11 cellular contexts compared by ENCODE assay signal in the genomic region with DNA sequence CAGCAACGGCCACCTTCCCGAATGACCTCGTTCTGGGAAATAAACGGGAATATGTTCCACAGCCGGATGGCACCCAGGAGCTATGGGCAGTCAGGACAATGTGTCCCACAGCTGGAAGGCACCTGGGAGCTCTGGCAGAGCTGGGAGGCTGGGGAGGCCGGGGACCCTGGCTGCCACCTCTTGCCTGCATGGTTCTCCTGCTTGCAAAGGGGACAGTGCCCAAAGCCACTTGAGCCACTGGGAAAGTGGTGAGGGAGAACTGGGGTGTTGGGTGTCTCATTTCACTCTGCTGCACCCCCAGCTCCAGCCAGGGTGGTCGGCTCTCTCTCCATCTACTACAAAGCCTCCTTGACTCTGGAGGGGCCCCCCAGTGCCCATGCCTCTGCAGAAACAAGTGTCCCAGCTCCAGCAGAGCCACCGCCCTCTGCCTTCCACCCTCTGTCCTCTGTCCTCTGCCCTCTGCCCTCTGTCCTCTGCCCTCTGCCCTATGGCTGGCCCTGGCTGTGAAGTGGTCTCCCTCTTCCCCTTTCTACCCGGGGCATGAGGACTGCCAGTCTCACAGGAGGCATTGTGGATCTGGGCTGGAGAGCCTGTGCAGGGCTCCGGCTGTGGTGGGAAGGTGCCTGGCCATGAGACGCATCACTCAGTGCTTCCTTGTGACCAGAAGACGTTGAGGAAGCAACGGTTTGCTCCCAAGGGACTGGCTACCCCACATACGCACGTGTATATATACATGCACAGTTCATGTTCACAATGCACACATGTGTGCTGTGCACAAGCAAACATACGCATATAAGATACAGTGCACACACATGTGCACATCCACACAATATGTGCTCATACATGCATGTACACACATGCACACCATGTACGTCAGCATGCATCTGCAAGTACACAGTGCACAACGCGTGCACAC. TPM values are rescaled to one million over a fixed set of nuclear protein-coding genes. Genes with fewer than 3 reads are reported as not detected.
DNase-seq lines count a peak whose midpoint lies in the region; ATAC-seq and TF ChIP-seq lines count a peak whose summit lies in the region.
"Had no signal": no experiment of that assay in that cellular context is flagged by ENCODE, and none has a peak within 500 bp of the region (broad histone marks: within the 10 kb centered on the region; RNA-seq: fewer than 3 reads in every experiment).

No MANE protein-coding gene starts in this region.

- H3K27me3 ChIP-seq in Peyer's patch = no peaks in the 10 kb centered on the region
- H3K27me3 ChIP-seq in sigmoid colon = no peaks in the 10 kb centered on the region

- no peak for TF ChIP-seq CTCF in Peyer's patch (IDR thresholded peaks at IDR 0.05)
- TF ChIP-seq CTCF in sigmoid colon (IDR thresholded peaks at IDR 0.05) = no peak

- H3K4me1 ChIP-seq in ES-I3 (ENCODE audit: insufficient read depth, low read length) = peaks cover 8% of the 10 kb centered on the region; the same call in 1 of the 2 replicates
- peaks cover 0 to 43% (median 4%) of the 10 kb centered on the region in 4 donors for H3K4me1 ChIP-seq in Peyer's patch
- peaks cover 0 to 65% (median 55%) of the 10 kb centered on the region in 4 donors for H3K4me1 ChIP-seq in sigmoid colon

- 74 to 81% methylated on average over 19 of the region's 19 CpGs for WGBS in sigmoid colon, 2 donors

- TF ChIP-seq EP300 in sigmoid colon (IDR thresholded peaks at IDR 0.05) = no peak

- peak overlapping the region; percentile 32; the same call in 1 of the 2 replicates for H3K9ac ChIP-seq in ES-I3 (ENCODE audit: low read depth, low read length)

- H3K27ac ChIP-seq in Peyer's patch (peak overlapping the region in 3 of 4 donors; percentile 51 to 78 (median 74)), sigmoid colon (peak overlapping the region; percentile 80 to 94 (median 90))

- DNase-seq in Peyer's patch (peak in 2 of 3 donors; percentile 44), islet precursor cell (peak; percentile 52), sigmoid colon (peak; percentile 67), NCI-H2227 (lab: John Stamatoyannopoulos, UW; ENCODE audit: unreplicated experiment) (no peak)
- no peak for DNase-seq in stimulated activated CD4-positive, alpha-beta T cell treated with anti-CD3 and anti-CD28 coated beads, Interleukin-1b, Interleukin-23, amount 100 ng/mL, for 48 hours
- DNase-seq in activated CD4-positive, alpha-beta T cell treated with anti-CD3 and anti-CD28 coated beads, Interleukin-2, amount 50 U/mL, for 48 hours = no peak
- DNase-seq: activated naive CD4-positive, alpha-beta T cell treated with anti-CD3 and anti-CD28 coated beads for 36 hours; MM.1S had no signal

- no peaks in the 10 kb centered on the region for H3K36me3 ChIP-seq in ES-I3 (ENCODE audit: insufficient read depth, low read length)
- no peaks in the 10 kb centered on the region for H3K36me3 ChIP-seq in Peyer's patch
- no peaks in the 10 kb centered on the region for H3K36me3 ChIP-seq in sigmoid colon

- intact Hi-C loops in sigmoid colon (cut with DNase I) = loop anchor here (5.0 kb wide), 2 partner anchors 49 to 116 kb away; no protein-coding TSS in a partner anchor

- no peak for TF ChIP-seq POLR2A in Peyer's patch (IDR thresholded peaks at IDR 0.05)
- no peak for TF ChIP-seq POLR2A in sigmoid colon (IDR thresholded peaks at IDR 0.05)

- no peak for ATAC-seq in HG02938 (IDR thresholded peaks at IDR 0.05; ENCODE audit: unreplicated experiment)

- no peaks in the 10 kb centered on the region for H3K9me3 ChIP-seq in ES-I3 (ENCODE audit: control insufficient read depth, insufficient read depth, low read length)
- no peaks in the 10 kb centered on the region for H3K9me3 ChIP-seq in Peyer's patch
- no peaks in the 10 kb centered on the region for H3K9me3 ChIP-seq in sigmoid colon

- H3K4me3 ChIP-seq in Peyer's patch (no peak overlapping the region), sigmoid colon (no peak overlapping the region)
- H3K4me3 ChIP-seq: GM12878 had no signal

RNA-seq across cellular contexts. Expression of a gene that starts 21.5 kb away (rescaled TPM):
- total RNA-seq in Peyer's patch (10 to 100 TPM; 33.8 to 76.4 (median 38.1) TPM), sigmoid colon (100 to 1,000 TPM; 100 to 132 (median 112) TPM)
- polyA plus RNA-seq in sigmoid colon = 10 to 100 TPM; 17.6 to 21.0 (median 20.3) TPM

Comparison
In these comparisons a context has a peak if more than half of its experiments do, and no peak if none do; other contexts are left out.
1. DNase-seq: peak in Peyer's patch (2 of 3), islet precursor cell (single experiment) and sigmoid colon (single experiment); none in NCI-H2227 (single experiment), stimulated activated CD4-positive, alpha-beta T cell treated with anti-CD3 and anti-CD28 coated beads, Interleukin-1b, Interleukin-23, amount 100 ng/mL, for 48 hours (single experiment) and activated CD4-positive, alpha-beta T cell treated with anti-CD3 and anti-CD28 coated beads, Interleukin-2, amount 50 U/mL, for 48 hours (0 of 2).